ENCODE assay signal across 31 cellular contexts in genomic region chr4:185341377-185341776, GRCh38. TPM values are rescaled to one million over a fixed set of nuclear protein-coding genes. Genes with fewer than 3 reads are reported as not detected.
DNase-seq lines count a peak whose midpoint lies in the region; ATAC-seq, FAIRE-seq and TF ChIP-seq lines count a peak whose summit lies in the region.
"Had no signal": no experiment of that assay in that cellular context is flagged by ENCODE, and none has a peak within 500 bp of the region (broad histone marks: within the 10 kb centered on the region; RNA-seq: fewer than 3 reads in every experiment).

No MANE protein-coding gene starts in this region.

- 92 to 100% methylated on average over 2 of the region's 2 CpGs for WGBS in GM23248 (ENCODE audit: low coverage in 1 of 2, low lambda C conversion rate in 2 of 2, missing lambda C conversion rate in 2 of 2), 2 experiments

- H3K9me2 ChIP-seq in GM23248 (ENCODE audit: insufficient read depth), result no peaks in the 10 kb centered on the region
- H3K9me2 ChIP-seq: SK-N-SH had no signal

- H3K36me3 Mint-ChIP-seq in central memory CD8-positive, alpha-beta T cell (ENCODE audit: insufficient read depth), result peaks cover 3% of the 10 kb centered on the region

- H3K9ac ChIP-seq in GM23248, result no peak overlapping the region
- H3K9ac ChIP-seq: KMS-11, SK-N-SH had no signal

- no peaks in the 10 kb centered on the region for H3K9me3 Mint-ChIP-seq in central memory CD8-positive, alpha-beta T cell

- TF ChIP-seq POLR2A in GM12891 (IDR thresholded peaks at IDR 0.05; ENCODE audit: low read depth, low read length) (no peak), GM12892 (IDR thresholded peaks at IDR 0.05; ENCODE audit: low read depth, low read length) (no peak)

- H3K4me2 ChIP-seq in GM23248 (ENCODE audit: unreplicated experiment), result no peak overlapping the region
- H3K4me2 ChIP-seq: KMS-11, SK-N-SH had no signal

- no peaks in the 10 kb centered on the region for H3K27me3 Mint-ChIP-seq in central memory CD8-positive, alpha-beta T cell
- H3K27me3 Mint-ChIP-seq: activated naive CD8-positive, alpha-beta T cell treated with anti-CD3 and anti-CD28 coated beads for 36 hours; CD4-positive, alpha-beta memory T cell had no signal

- H4K20me1 ChIP-seq in GM23248 (ENCODE audit: insufficient read depth), result no peaks in the 10 kb centered on the region

- no peak overlapping the region for H3K27ac ChIP-seq in GM23248
- H3K27ac ChIP-seq: coronary artery, HL-60, KMS-11, tibial artery had no signal

- H3K4me3 Mint-ChIP-seq in central memory CD8-positive, alpha-beta T cell, result no peak overlapping the region
- H3K4me3 Mint-ChIP-seq: activated naive CD8-positive, alpha-beta T cell treated with anti-CD3 and anti-CD28 coated beads for 36 hours; nephron had no signal

- H3K4me3 ChIP-seq in GM23248, result no peak overlapping the region
- H3K4me3 ChIP-seq: coronary artery, tibial artery had no signal

- peaks cover 30% of the 10 kb centered on the region for H3K4me1 Mint-ChIP-seq in central memory CD8-positive, alpha-beta T cell

- H3F3A ChIP-seq in GM23248 (ENCODE audit: insufficient read depth), result peaks cover 17% of the 10 kb centered on the region

- no peak overlapping the region for H2AFZ ChIP-seq in GM23248

- H3K36me3 ChIP-seq in GM23248 (ENCODE audit: low read depth), result peaks cover 17% of the 10 kb centered on the region

- H3K79me2 ChIP-seq in GM23248 (ENCODE audit: insufficient read depth), result peaks cover 13% of the 10 kb centered on the region

- H3K27ac Mint-ChIP-seq in central memory CD8-positive, alpha-beta T cell (ENCODE audit: low read depth), result peak overlapping the region; percentile 41
- H3K27ac Mint-ChIP-seq: activated naive CD8-positive, alpha-beta T cell treated with anti-CD3 and anti-CD28 coated beads for 36 hours; nephron had no signal

- peaks cover 17% of the 10 kb centered on the region for H3K4me1 ChIP-seq in GM23248 (ENCODE audit: insufficient read depth)

- H3K9me3 ChIP-seq in GM23248 (ENCODE audit: low read depth), result no peaks in the 10 kb centered on the region
- H3K9me3 ChIP-seq: SK-N-SH, tibial artery had no signal

- in situ Hi-C loops in GM23248 (cut with MboI), result no loop called here

- FAIRE-seq in GM12891 (lab: Jason Lieb, UNC) (peak; percentile 91), GM12892 (lab: Jason Lieb, UNC) (no peak)
- FAIRE-seq: bronchial epithelial cell, TTC549 had no signal

- ATAC-seq in GM19438 (IDR thresholded peaks at IDR 0.05; ENCODE audit: low read depth, unreplicated experiment), result peak; percentile 6
- ATAC-seq in HG03108 (IDR thresholded peaks at IDR 0.05; ENCODE audit: unreplicated experiment), result peak; percentile 9
- ATAC-seq in central memory CD8-positive, alpha-beta T cell (replicated peaks; ENCODE audit: extremely low read depth, poor library complexity, severe bottlenecking), result peak; percentile 43
- ATAC-seq in HG03442 (IDR thresholded peaks at IDR 0.05; ENCODE audit: unreplicated experiment), result no peak
- ATAC-seq: PC-3 had no signal

- no peaks in the 10 kb centered on the region for H3K27me3 ChIP-seq in GM23248 (replicated peaks; ENCODE audit: insufficient read depth)
- H3K27me3 ChIP-seq: tibial artery had no signal

- DNase-seq in GM12891 (ENCODE audit: insufficient read length, low spot score) (no peak), DMS79 treated with DMSO at 0.1 percent for 48 hours (lab: John Stamatoyannopoulos, UW) (no peak), GM23248 (no peak), GM12892 (ENCODE audit: insufficient read length) (no peak)
- DNase-seq in central memory CD8-positive, alpha-beta T cell (ENCODE audit: low spot score in 2 of 2), result no peak
- DNase-seq: activated gamma-delta T cell; activated naive CD8-positive, alpha-beta T cell treated with anti-CD3 and anti-CD28 coated beads for 36 hours; activated T-cell treated with anti-CD3 and anti-CD28 coated beads for 4 hours; AML-193; anterior cingulate cortex; CD4-positive, alpha-beta memory T cell; effector CD8-positive, alpha-beta T cell; HCEC 1CT; hippocampal formation; NCI-H1930; NCI-H524; NK-92 treated with Interleukin-12 subunit alpha and Interleukin-12 subunit beta, amount 100 ng/mL, for 24 hours; PC-3; SK-N-SH; stimulated activated CD4-positive, alpha-beta T cell treated with anti-CD3 and anti-CD28 coated beads, Interleukin-4, amount 100 ng/mL, for 1 hour; tibial artery had no signal

TF ChIP-seq in GM12891, 5 proteins besides CTCF, POLR2A, EP300 and RAD21:
- TF ChIP-seq SPI1 (IDR thresholded peaks at IDR 0.05; ENCODE audit: low read depth, low read length) (peak; percentile 23; the same call in 1 of the 2 replicates), POLR2AphosphoS5 (IDR thresholded peaks at IDR 0.05; ENCODE audit: low read depth, low read length) (no peak)

RNA-seq across cellular contexts. Expression of gene LRP2BP, which starts 54.3 kb away (rescaled TPM):
- 3.1 TPM for polyA plus RNA-seq in GM12891 (2012; ENCODE audit: low read depth, missing spikeins)
- total RNA-seq in GM23248 (2014; rRNA removed; shearing (Covaris generic)), result 0.13 TPM in 1 of 2 replicates, not detected in the other
- 0.67 and 0.76 TPM in 2 replicates for polyA plus RNA-seq in GM23248 (2016; fragmentation: Nextera tagmentation; extraction: Ambion mirVana)
- polyA plus RNA-seq in GM12892 (2012; ENCODE audit: missing spikeins), result 9.4 TPM

RNA-seq across cellular contexts. Expression of gene ANKRD37, which starts 55.3 kb away (rescaled TPM):
- 183 TPM for polyA plus RNA-seq in GM12891 (2012; ENCODE audit: low read depth, missing spikeins)
- total RNA-seq in GM23248 (2014; rRNA removed; shearing (Covaris generic)), result 4.4 and 11.1 TPM in 2 replicates
- polyA plus RNA-seq in GM23248 (2016; fragmentation: Nextera tagmentation; extraction: Ambion mirVana), result 17.6 and 19.0 TPM in 2 replicates
- 160 TPM for polyA plus RNA-seq in GM12892 (2012; ENCODE audit: missing spikeins)
- total RNA-seq: A673 had no signal
